9 cellular contexts compared by ENCODE assay signal in the genomic region with DNA sequence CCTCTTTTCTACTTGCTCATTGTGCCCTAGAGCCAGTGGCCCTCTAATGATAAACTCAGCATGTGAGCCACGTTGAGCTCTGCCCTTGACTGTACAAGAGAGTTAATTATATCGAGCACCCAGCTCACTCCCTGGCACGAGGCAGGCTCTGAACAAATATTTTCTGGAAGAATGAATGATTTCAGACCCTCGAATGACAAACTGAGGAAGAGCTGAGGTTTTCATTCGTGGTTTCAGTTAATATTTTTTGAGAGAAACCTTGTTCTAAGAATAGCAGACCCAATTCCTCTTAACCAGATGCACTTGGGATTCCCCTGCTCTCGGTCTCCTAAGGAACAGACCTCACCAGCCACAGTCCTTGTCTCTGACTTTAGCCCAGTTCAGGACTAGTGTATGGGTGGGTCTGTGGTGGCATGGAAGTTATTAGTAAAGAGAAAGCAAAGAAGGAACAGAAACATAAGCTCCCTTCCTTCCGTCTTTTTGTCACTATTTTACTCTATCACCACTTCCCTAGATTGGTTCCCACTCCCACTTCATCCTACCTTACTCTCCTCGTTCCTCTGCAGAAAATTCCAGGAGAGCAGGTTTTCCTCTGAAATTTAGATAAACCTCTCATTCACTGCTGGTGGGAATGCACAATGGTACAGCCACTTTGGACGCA. TPM values are rescaled to one million over a fixed set of nuclear protein-coding genes. Genes with fewer than 3 reads are reported as not detected.
DNase-seq lines count a peak whose midpoint lies in the region; ATAC-seq and TF ChIP-seq lines count a peak whose summit lies in the region.
"Had no signal": no experiment of that assay in that cellular context is flagged by ENCODE, and none has a peak within 500 bp of the region (broad histone marks: within the 10 kb centered on the region; RNA-seq: fewer than 3 reads in every experiment).

No MANE protein-coding gene starts in this region.

- H3K4me2 ChIP-seq in BLaER1 = peak overlapping the region; percentile 41

- intact Hi-C loops in activated CD8-positive, alpha-beta T cell treated with anti-CD3 and anti-CD28 coated beads for 36 hours (cut with micrococcal nuclease) = no loop called here

- no peaks in the 10 kb centered on the region for H3K36me3 ChIP-seq in BLaER1

- H3K27ac Mint-ChIP-seq in activated CD8-positive, alpha-beta T cell treated with anti-CD3 and anti-CD28 coated beads for 36 hours = no peak overlapping the region
- no peak overlapping the region for H3K27ac Mint-ChIP-seq in type B pancreatic cell
- H3K27ac Mint-ChIP-seq in activated naive CD4-positive, alpha-beta T cell treated with anti-CD3 and anti-CD28 coated beads, Interleukin-2, amount 10 ng/mL, durations not matched to agents 7 days and 5 days = no peak overlapping the region

- no peaks in the 10 kb centered on the region for H3K9me3 Mint-ChIP-seq in activated CD8-positive, alpha-beta T cell treated with anti-CD3 and anti-CD28 coated beads for 36 hours
- peaks cover 4% of the 10 kb centered on the region for H3K9me3 Mint-ChIP-seq in type B pancreatic cell
- H3K9me3 Mint-ChIP-seq in activated naive CD4-positive, alpha-beta T cell treated with anti-CD3 and anti-CD28 coated beads, Interleukin-2, amount 10 ng/mL, durations not matched to agents 7 days and 5 days = peaks cover 3% of the 10 kb centered on the region

- H3K27me3 ChIP-seq in BLaER1 = no peaks in the 10 kb centered on the region

- H3K36me3 Mint-ChIP-seq in activated CD8-positive, alpha-beta T cell treated with anti-CD3 and anti-CD28 coated beads for 36 hours (ENCODE audit: low read depth) = no peaks in the 10 kb centered on the region
- no peaks in the 10 kb centered on the region for H3K36me3 Mint-ChIP-seq in type B pancreatic cell
- H3K36me3 Mint-ChIP-seq in activated naive CD4-positive, alpha-beta T cell treated with anti-CD3 and anti-CD28 coated beads, Interleukin-2, amount 10 ng/mL, durations not matched to agents 7 days and 5 days = no peaks in the 10 kb centered on the region

- DNase-seq in GM19240 (ENCODE audit: insufficient read length, low spot score) = peak; percentile 32
- DNase-seq in activated CD8-positive, alpha-beta T cell treated with anti-CD3 and anti-CD28 coated beads for 36 hours = peak; percentile 49
- DNase-seq in type B pancreatic cell (ENCODE audit: extremely low spot score, unreplicated experiment) = no peak
- no peak for DNase-seq in NCI-H2029 treated with DMSO at 0.1 percent for 48 hours (lab: John Stamatoyannopoulos, UW)
- no peak for DNase-seq in central memory CD4-positive, alpha-beta T cell
- no peak for DNase-seq in activated naive CD4-positive, alpha-beta T cell treated with anti-CD3 and anti-CD28 coated beads, Interleukin-2, amount 10 ng/mL, durations not matched to agents 7 days and 5 days

- POLR2A ChIA-PET in activated CD8-positive, alpha-beta T cell treated with anti-CD3 and anti-CD28 coated beads for 36 hours (lab: Charles Lee) = no interaction called here

- H3K4me3 Mint-ChIP-seq in activated CD8-positive, alpha-beta T cell treated with anti-CD3 and anti-CD28 coated beads for 36 hours = no peak overlapping the region
- H3K4me3 Mint-ChIP-seq in type B pancreatic cell = no peak overlapping the region
- no peak overlapping the region for H3K4me3 Mint-ChIP-seq in activated naive CD4-positive, alpha-beta T cell treated with anti-CD3 and anti-CD28 coated beads, Interleukin-2, amount 10 ng/mL, durations not matched to agents 7 days and 5 days

- CTCF ChIA-PET in activated CD8-positive, alpha-beta T cell treated with anti-CD3 and anti-CD28 coated beads for 36 hours (lab: Charles Lee) = no interaction called here
- CTCF ChIA-PET in activated naive CD4-positive, alpha-beta T cell treated with anti-CD3 and anti-CD28 coated beads, Interleukin-2, amount 10 ng/mL, durations not matched to agents 7 days and 5 days (lab: Charles Lee) = no interaction called here

- H3K4me1 Mint-ChIP-seq in activated CD8-positive, alpha-beta T cell treated with anti-CD3 and anti-CD28 coated beads for 36 hours (ENCODE audit: low read depth) = peaks cover 19% of the 10 kb centered on the region
- H3K4me1 Mint-ChIP-seq in type B pancreatic cell (ENCODE audit: unreplicated experiment) = no peaks in the 10 kb centered on the region
- peaks cover 30% of the 10 kb centered on the region for H3K4me1 Mint-ChIP-seq in activated naive CD4-positive, alpha-beta T cell treated with anti-CD3 and anti-CD28 coated beads, Interleukin-2, amount 10 ng/mL, durations not matched to agents 7 days and 5 days

- ATAC-seq in HG03064 (IDR thresholded peaks at IDR 0.05; ENCODE audit: low read depth, unreplicated experiment) = peak; percentile 53
- peak; percentile 85 for ATAC-seq in activated CD8-positive, alpha-beta T cell treated with anti-CD3 and anti-CD28 coated beads for 36 hours

- H3K9ac ChIP-seq in BLaER1 = no peak overlapping the region

- peaks cover 24% of the 10 kb centered on the region for H3K4me1 ChIP-seq in BLaER1

- TF ChIP-seq CTCF in activated CD8-positive, alpha-beta T cell treated with anti-CD3 and anti-CD28 coated beads for 36 hours (IDR thresholded peaks at IDR 0.05) = no peak
- no peak for TF ChIP-seq CTCF in type B pancreatic cell (conservative IDR thresholded peaks at IDR 0.05)

- H3K27ac ChIP-seq in BLaER1 = no peak overlapping the region
- H3K27ac ChIP-seq: C4-2B had no signal

- peaks cover 2% of the 10 kb centered on the region for H3K27me3 Mint-ChIP-seq in activated CD8-positive, alpha-beta T cell treated with anti-CD3 and anti-CD28 coated beads for 36 hours
- no peaks in the 10 kb centered on the region for H3K27me3 Mint-ChIP-seq in type B pancreatic cell
- peaks cover 4% of the 10 kb centered on the region for H3K27me3 Mint-ChIP-seq in activated naive CD4-positive, alpha-beta T cell treated with anti-CD3 and anti-CD28 coated beads, Interleukin-2, amount 10 ng/mL, durations not matched to agents 7 days and 5 days

- H3K9me3 ChIP-seq in BLaER1 = peaks cover 12% of the 10 kb centered on the region

- no peak overlapping the region for H3K4me3 ChIP-seq in BLaER1

- H4K20me1 ChIP-seq in BLaER1 = no peaks in the 10 kb centered on the region

RNA-seq across cellular contexts. Expression of gene WDFY2, which starts 22.1 kb away (rescaled TPM):
- 10 to 100 TPM; 11.2 to 11.6 TPM for total RNA-seq in activated CD8-positive, alpha-beta T cell treated with anti-CD3 and anti-CD28 coated beads for 36 hours
- total RNA-seq in type B pancreatic cell (ENCODE audit: low replicate concordance) = 17.5 and 20.3 TPM in 2 replicates

Comparison
In these comparisons a context has a peak if more than half of its experiments do, and no peak if none do; other contexts are left out.
1. DNase-seq: peak in GM19240 (single experiment) and activated CD8-positive, alpha-beta T cell treated with anti-CD3 and anti-CD28 coated beads for 36 hours (single experiment); none in type B pancreatic cell (single experiment), NCI-H2029 treated with DMSO at 0.1 percent for 48 hours (single experiment), central memory CD4-positive, alpha-beta T cell (single experiment) and activated naive CD4-positive, alpha-beta T cell treated with anti-CD3 and anti-CD28 coated beads, Interleukin-2, amount 10 ng/mL, durations not matched to agents 7 days and 5 days (single experiment).